Comparison of ENCODE assay signal across 8 cellular contexts in the genomic region with DNA sequence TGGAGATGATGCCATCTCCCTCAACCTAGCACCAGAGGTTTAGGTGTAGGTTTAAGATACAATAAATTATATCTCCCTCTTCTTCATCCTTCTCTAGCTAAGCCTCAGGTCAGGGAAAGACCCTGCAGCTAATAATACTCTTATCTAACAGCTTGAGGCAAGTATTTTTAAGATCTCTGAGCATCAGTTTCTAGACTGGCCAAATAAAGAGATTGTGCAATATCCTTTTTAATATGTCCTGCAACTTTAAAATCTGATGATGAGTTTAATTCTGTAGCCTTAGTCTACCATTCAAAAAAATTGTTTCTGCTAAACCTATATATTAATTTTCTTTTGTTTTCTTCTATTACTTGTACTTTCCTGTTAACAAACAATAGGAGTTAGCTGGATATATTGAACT.
"Had no signal": no experiment of that assay in that cellular context is flagged by ENCODE, and none has a peak within 500 bp of the region (broad histone marks: within the 10 kb centered on the region; RNA-seq: fewer than 3 reads in every experiment).

No MANE protein-coding gene starts in this region.

- H3K4me1 ChIP-seq: HAP-1 had no signal

- H3K4me3 Mint-ChIP-seq: HFFc6, IgD-negative memory B cell had no signal

- H3K36me3 Mint-ChIP-seq: IgD-negative memory B cell had no signal

- H3K27ac Mint-ChIP-seq: HFFc6, IgD-negative memory B cell had no signal

- H3K4me3 ChIP-seq: GM23248, HAP-1 had no signal

- DNase-seq: GM23248, GOT3, H7, HFFc6 had no signal

- H3K9me3 ChIP-seq: HAP-1 had no signal

- H3K27me3 Mint-ChIP-seq: IgD-negative memory B cell had no signal

- H3K36me3 ChIP-seq: HAP-1 had no signal

- H3K27ac ChIP-seq: GM23248, HL-60 had no signal

- H3K9me3 Mint-ChIP-seq: IgD-negative memory B cell had no signal

- H3K4me1 Mint-ChIP-seq: IgD-negative memory B cell had no signal

- H2AFZ ChIP-seq: GM23248 had no signal

- ATAC-seq: HCT116 had no signal

- H3K9ac ChIP-seq: GM23248 had no signal
